In genomic region chr3:30615615-30616346, GRCh38 we compare ENCODE assay signal across 9 cellular contexts. TPM values are rescaled to one million over a fixed set of nuclear protein-coding genes. Genes with fewer than 3 reads are reported as not detected.
DNase-seq lines count a peak whose midpoint lies in the region; ATAC-seq and TF ChIP-seq lines count a peak whose summit lies in the region.
"Had no signal": no experiment of that assay in that cellular context is flagged by ENCODE, and none has a peak within 500 bp of the region (broad histone marks: within the 10 kb centered on the region; RNA-seq: fewer than 3 reads in every experiment).

No MANE protein-coding gene starts in this region.

- no peak for TF ChIP-seq CTCF in Loucy (conservative IDR thresholded peaks at IDR 0.05; ENCODE audit: low read length)

- peaks cover 63 to 100% (median 100%) of the 10 kb centered on the region in 11 experiments for H4K20me1 ChIP-seq in BLaER1 treated with 17β-estradiol and CSF1 and Interleukin-3, amounts not matched to agents 10 nM and 100 nM
- peaks cover 91% of the 10 kb centered on the region for H4K20me1 ChIP-seq in Loucy (ENCODE audit: insufficient read depth, low read length, poor library complexity, severe bottlenecking)

- no peak for DNase-seq in central memory CD8-positive, alpha-beta T cell (ENCODE audit: low spot score in 2 of 2)
- peak in 1 of 10 donors; percentile 0 for DNase-seq in naive thymus-derived CD8-positive, alpha-beta T cell
- DNase-seq in NCI-H2227 (lab: John Stamatoyannopoulos, UW; ENCODE audit: unreplicated experiment) (no peak), erythroblast (lab: John Stamatoyannopoulos, UW) (no peak), NCI-H1436 treated with DMSO at 0.1 percent for 48 hours (lab: John Stamatoyannopoulos, UW) (no peak)
- DNase-seq in stimulated activated CD4-positive, alpha-beta T cell treated with anti-CD3 and anti-CD28 coated beads, Interleukin-4, amount 100 ng/mL, for 1 hour, result no peak
- DNase-seq: mesendoderm had no signal

- peaks cover 99% of the 10 kb centered on the region for H3K79me2 ChIP-seq in Loucy (ENCODE audit: insufficient read depth, low read length)

- POLR2A ChIA-PET in naive thymus-derived CD8-positive, alpha-beta T cell (lab: Charles Lee), result interaction anchor here (0.6 to 16.0 kb wide), 14 partner anchors 9 to 259 kb away, joined by 3 to 315 read pairs (median 8); partner anchors contain the start of gene TGFBR2

- peaks cover 10% of the 10 kb centered on the region; the same call in 1 of the 2 replicates for H3F3A ChIP-seq in Loucy (ENCODE audit: low read depth)

- no peak for TF ChIP-seq POLR2A in erythroblast (IDR thresholded peaks at IDR 0.05; ENCODE audit: low read length)

- no peak overlapping the region for H2AFZ ChIP-seq in Loucy (ENCODE audit: low read length)

- no peak for ATAC-seq in central memory CD8-positive, alpha-beta T cell (replicated peaks; ENCODE audit: extremely low read depth, poor library complexity, severe bottlenecking)
- no peak for ATAC-seq in naive thymus-derived CD8-positive, alpha-beta T cell

- H3K9me2 ChIP-seq in Loucy (replicated peaks; ENCODE audit: low read depth, low read length), result no peaks in the 10 kb centered on the region

- H3K27ac Mint-ChIP-seq in central memory CD8-positive, alpha-beta T cell (ENCODE audit: low read depth), result peak overlapping the region; percentile 82
- peak overlapping the region; percentile 89 to 100 (median 96) for H3K27ac Mint-ChIP-seq in naive thymus-derived CD8-positive, alpha-beta T cell

- peak overlapping the region; percentile 95 for H3K4me3 Mint-ChIP-seq in central memory CD8-positive, alpha-beta T cell
- peak overlapping the region; percentile 74 to 99 (median 92) for H3K4me3 Mint-ChIP-seq in naive thymus-derived CD8-positive, alpha-beta T cell

- no peak overlapping the region; a peak in 1 of 22 replicates for H3K27ac ChIP-seq in BLaER1 treated with 17β-estradiol and CSF1 and Interleukin-3, amounts not matched to agents 10 nM and 100 nM

- peaks cover 9 to 90% (median 58%) of the 10 kb centered on the region in 11 experiments; a peak in 21 of 22 replicates for H3K36me3 ChIP-seq in BLaER1 treated with 17β-estradiol and CSF1 and Interleukin-3, amounts not matched to agents 10 nM and 100 nM
- peaks cover 8% of the 10 kb centered on the region; the same call in 1 of the 2 replicates for H3K36me3 ChIP-seq in Loucy (ENCODE audit: insufficient read depth, low read length)

- peaks cover 0 to 6% (median 0%) of the 10 kb centered on the region in 11 experiments; a peak in 1 of 22 replicates for H3K9me3 ChIP-seq in BLaER1 treated with 17β-estradiol and CSF1 and Interleukin-3, amounts not matched to agents 10 nM and 100 nM (replicated peaks in 1 of 11)
- no peaks in the 10 kb centered on the region for H3K9me3 ChIP-seq in Loucy (ENCODE audit: insufficient read depth, low read depth, low read length)

- peak overlapping the region; percentile 25 to 87 (median 48); a peak in 20 of 22 replicates for H3K4me2 ChIP-seq in BLaER1 treated with 17β-estradiol and CSF1 and Interleukin-3, amounts not matched to agents 10 nM and 100 nM
- peak overlapping the region; percentile 94 for H3K4me2 ChIP-seq in Loucy (ENCODE audit: low read depth, low read length, poor library complexity, severe bottlenecking)

- peaks cover 90 to 100% (median 97%) of the 10 kb centered on the region in 10 experiments for H3K4me1 ChIP-seq in BLaER1 treated with 17β-estradiol and CSF1 and Interleukin-3, amounts not matched to agents 10 nM and 100 nM
- H3K4me1 ChIP-seq in Loucy (ENCODE audit: insufficient read depth, low read length, poor library complexity, severe bottlenecking), result peaks cover 93% of the 10 kb centered on the region

- H3K9me3 Mint-ChIP-seq in central memory CD8-positive, alpha-beta T cell, result no peaks in the 10 kb centered on the region
- no peaks in the 10 kb centered on the region for H3K9me3 Mint-ChIP-seq in naive thymus-derived CD8-positive, alpha-beta T cell

- no peak overlapping the region for H3K9ac ChIP-seq in BLaER1 treated with 17β-estradiol and CSF1 and Interleukin-3, amounts not matched to agents 10 nM and 100 nM
- H3K9ac ChIP-seq in Loucy (ENCODE audit: low read depth, low read length, poor library complexity, severe bottlenecking), result no peak overlapping the region

- H3K27me3 Mint-ChIP-seq in central memory CD8-positive, alpha-beta T cell, result no peaks in the 10 kb centered on the region
- no peaks in the 10 kb centered on the region for H3K27me3 Mint-ChIP-seq in naive thymus-derived CD8-positive, alpha-beta T cell

- no peaks in the 10 kb centered on the region for H3K27me3 ChIP-seq in BLaER1 treated with 17β-estradiol and CSF1 and Interleukin-3, amounts not matched to agents 10 nM and 100 nM
- H3K27me3 ChIP-seq in Loucy (ENCODE audit: insufficient read depth, low read length, poor library complexity, severe bottlenecking), result no peaks in the 10 kb centered on the region

- peaks cover 20% of the 10 kb centered on the region for H3K36me3 Mint-ChIP-seq in central memory CD8-positive, alpha-beta T cell (ENCODE audit: insufficient read depth)
- peaks cover 9 to 54% (median 26%) of the 10 kb centered on the region in 3 donors for H3K36me3 Mint-ChIP-seq in naive thymus-derived CD8-positive, alpha-beta T cell

- peaks cover 99% of the 10 kb centered on the region for H3K4me1 Mint-ChIP-seq in central memory CD8-positive, alpha-beta T cell
- H3K4me1 Mint-ChIP-seq in naive thymus-derived CD8-positive, alpha-beta T cell, result peaks cover 51 to 99% (median 92%) of the 10 kb centered on the region in 4 donors

- H3K4me3 ChIP-seq in BLaER1 treated with 17β-estradiol and CSF1 and Interleukin-3, amounts not matched to agents 10 nM and 100 nM, result no peak overlapping the region
- H3K4me3 ChIP-seq in Loucy (ENCODE audit: low read length, poor library complexity, severe bottlenecking), result peak overlapping the region; percentile 96

RNA-seq across cellular contexts. Expression of gene TGFBR2, which starts 9.4 kb away (rescaled TPM):
- 100 to 1,000 TPM; 260 to 268 TPM for total RNA-seq in naive thymus-derived CD8-positive, alpha-beta T cell
- 100 to 1,000 TPM; 128 to 226 (median 131) TPM for polyA plus RNA-seq in naive thymus-derived CD8-positive, alpha-beta T cell
